Comparison of ENCODE assay signal across 15 cellular contexts in the genomic region with DNA sequence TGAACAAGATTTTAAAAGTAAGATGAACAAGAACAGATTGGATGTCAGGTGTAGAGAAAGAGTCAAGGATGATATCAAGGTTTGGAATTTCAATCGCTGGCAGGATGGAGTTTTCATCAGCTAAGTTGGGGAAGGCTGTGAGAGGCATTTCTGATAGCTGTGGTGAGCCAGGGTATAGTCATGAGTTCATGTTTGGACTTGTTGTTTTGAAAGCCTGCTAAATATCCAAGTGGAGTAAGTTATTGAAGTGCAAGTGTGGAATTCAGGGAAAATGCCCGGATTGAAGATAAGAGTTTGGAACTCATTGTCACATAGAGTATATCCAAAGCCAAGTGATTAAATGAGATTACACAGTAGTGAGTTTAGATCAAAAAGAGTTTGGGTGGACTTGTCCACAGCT.
"Had no signal": no experiment of that assay in that cellular context is flagged by ENCODE, and none has a peak within 500 bp of the region (broad histone marks: within the 10 kb centered on the region; RNA-seq: fewer than 3 reads in every experiment).

No MANE protein-coding gene starts in this region.

- H3K36me3 ChIP-seq: ascending aorta, left lung, thyroid gland had no signal

- H3K9me3 ChIP-seq: ascending aorta, thyroid gland had no signal

- H3K27me3 ChIP-seq: ascending aorta, left lung, thyroid gland had no signal

- H3K4me3 ChIP-seq: ascending aorta, coronary artery, left lung, thyroid gland had no signal

- H3K4me1 ChIP-seq: ascending aorta, left lung had no signal

- DNase-seq: activated CD4-positive, alpha-beta T cell treated with anti-CD3 and anti-CD28 coated beads for 1 hour; activated CD4-positive, alpha-beta T cell treated with anti-CD3 and anti-CD28 coated beads, Interleukin-2, amount 50 U/mL, for 48 hours; activated gamma-delta T cell treated with Interleukin-2 at 50 U/mL for 16 hours; activated T-cell treated with anti-CD3 and anti-CD28 coated beads, Interleukin-2, amount 50 U/mL, for 48 hours; central memory CD4-positive, alpha-beta T cell; effector CD4-positive, alpha-beta T cell; head of caudate nucleus; islet precursor cell; left lung; posterior cingulate gyrus; small intestine; thyroid gland had no signal

- FAIRE-seq: small intestine had no signal

- H3K27ac ChIP-seq: ascending aorta, coronary artery, left lung, thyroid gland had no signal

- ATAC-seq: left lung; stimulated activated effector memory CD8-positive, alpha-beta T cell treated with anti-CD3 and anti-CD28 coated beads, Interleukin-12 subunit alpha, Interleukin-12 subunit beta, amount 100 ng/mL, for 72 hours had no signal
